Comparison of ENCODE assay signal across 8 cellular contexts in the genomic region with DNA sequence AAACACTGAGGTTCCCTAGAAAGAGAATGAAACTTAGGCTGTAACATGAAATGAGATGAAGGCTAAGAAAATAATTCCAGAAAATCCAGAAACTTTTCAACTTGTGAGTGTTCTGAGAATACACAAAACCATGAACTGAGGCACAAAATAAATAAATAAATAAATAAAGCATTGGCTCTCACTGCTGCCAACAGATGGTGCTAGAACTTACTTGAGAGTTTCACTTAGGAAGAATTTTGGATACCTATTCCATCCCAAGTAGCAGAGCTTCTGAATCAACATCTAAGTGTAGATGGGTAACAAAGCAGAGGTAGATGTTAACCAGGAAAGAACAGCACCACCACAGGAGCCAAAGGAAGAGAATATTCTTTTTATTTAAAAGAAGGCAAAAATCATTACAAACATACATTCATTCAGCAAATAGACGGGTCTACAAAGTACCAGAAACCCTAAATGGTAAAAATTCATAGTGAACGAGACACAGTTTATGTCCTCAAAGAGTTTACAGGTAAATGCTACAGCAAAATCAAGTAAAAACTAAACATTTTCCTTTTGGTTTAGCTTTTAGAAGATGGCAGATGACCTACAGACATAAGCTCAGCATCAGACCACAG. TPM values are rescaled to one million over a fixed set of nuclear protein-coding genes. Genes with fewer than 3 reads are reported as not detected.
DNase-seq lines count a peak whose midpoint lies in the region; ATAC-seq and TF ChIP-seq lines count a peak whose summit lies in the region.

No MANE protein-coding gene starts in this region.

- H3K56ac ChIP-seq in mesendoderm (ENCODE audit: low read length), result no peak overlapping the region

- H3K18ac ChIP-seq in mesendoderm (ENCODE audit: low read length), result no peak overlapping the region

- H2BK15ac ChIP-seq in mesendoderm (replicated peaks; ENCODE audit: low read depth), result no peak overlapping the region

- no peak overlapping the region for H2BK120ac ChIP-seq in mesendoderm (ENCODE audit: low read depth, low read length)

- H3K27me3 ChIP-seq in KMS-11 (ENCODE audit: insufficient read depth, low read depth) (no peaks in the 10 kb centered on the region), mesendoderm (ENCODE audit: insufficient read depth, low read length, poor library complexity) (no peaks in the 10 kb centered on the region)

- no peak overlapping the region for H3K4me2 ChIP-seq in KMS-11
- no peak overlapping the region for H3K4me2 ChIP-seq in mesendoderm (ENCODE audit: low read length)

- no CpG with 5 or more reads among the region's 2 CpGs for WGBS in mesendoderm (ENCODE audit: extremely low coverage, insufficient coverage, low lambda C conversion rate)

- DNase-seq in D341Med (ENCODE audit: low spot score), result peak; percentile 24
- DNase-seq in astrocyte of the spinal cord (ENCODE audit: low read depth, low spot score), result no peak
- DNase-seq in mesendoderm, result peak; percentile 56
- no peak for DNase-seq in NCI-H2029 (lab: John Stamatoyannopoulos, UW)
- DNase-seq in NCI-H446 treated with DMSO at 0.1 percent for 48 hours (lab: John Stamatoyannopoulos, UW), result no peak

- H3K27ac ChIP-seq in KMS-11 (no peak overlapping the region), mesendoderm (ENCODE audit: low read depth, low read length) (no peak overlapping the region)

- no peak overlapping the region for H3K4ac ChIP-seq in mesendoderm (ENCODE audit: low read depth, low read length)

- H2BK5ac ChIP-seq in mesendoderm (ENCODE audit: low read length), result no peak overlapping the region

- in situ Hi-C loops in astrocyte of the spinal cord (cut with HindIII; ENCODE audit: low sequenced_read_pairs), result no loop called here

- no peak overlapping the region for H2AFZ ChIP-seq in KMS-11 (ENCODE audit: low read depth)

- no peak overlapping the region for H4K8ac ChIP-seq in mesendoderm (ENCODE audit: low read depth, low read length)

- no peak overlapping the region for H2AK5ac ChIP-seq in mesendoderm (ENCODE audit: low read length)

- ATAC-seq in HG03521 (IDR thresholded peaks at IDR 0.05; ENCODE audit: unreplicated experiment) (no peak), GM21367 (IDR thresholded peaks at IDR 0.05; ENCODE audit: unreplicated experiment) (no peak)

- H3K9ac ChIP-seq in KMS-11 (no peak overlapping the region), mesendoderm (ENCODE audit: low read length) (no peak overlapping the region)

- H4K20me1 ChIP-seq in KMS-11 (ENCODE audit: insufficient read depth), result no peaks in the 10 kb centered on the region

- H3K79me1 ChIP-seq in mesendoderm (ENCODE audit: low read length), result no peaks in the 10 kb centered on the region

- H3K36me3 ChIP-seq in KMS-11 (ENCODE audit: insufficient read depth) (no peaks in the 10 kb centered on the region), mesendoderm (ENCODE audit: control insufficient read depth, insufficient read depth, low read length) (no peaks in the 10 kb centered on the region)

- H4K5ac ChIP-seq in mesendoderm (ENCODE audit: low read length), result no peak overlapping the region

- H3K79me2 ChIP-seq in KMS-11 (ENCODE audit: insufficient read depth, low read depth), result no peaks in the 10 kb centered on the region
- H3K79me2 ChIP-seq in mesendoderm (ENCODE audit: control insufficient read depth, insufficient read depth, low read length), result no peaks in the 10 kb centered on the region

- H3K4me3 ChIP-seq in KMS-11 (IDR thresholded peaks at IDR 0.05; ENCODE audit: insufficient read depth, low read depth, low read length) (no peak overlapping the region), astrocyte of the spinal cord (ENCODE audit: low read depth, low read length) (no peak overlapping the region), mesendoderm (ENCODE audit: low read length) (no peak overlapping the region)

- TF ChIP-seq CTCF in KMS-11 (conservative IDR thresholded peaks at IDR 0.05; ENCODE audit: low read depth, low read length) (0 out of 2 replicates have a peak, but pooled peaks have one; percentile 28), astrocyte of the spinal cord (IDR thresholded peaks at IDR 0.05; ENCODE audit: low read depth, low read length) (peak; percentile 47)

- H3K4me1 ChIP-seq in KMS-11 (ENCODE audit: low read depth, poor library complexity, severe bottlenecking), result no peaks in the 10 kb centered on the region
- peaks cover 2% of the 10 kb centered on the region for H3K4me1 ChIP-seq in mesendoderm (ENCODE audit: control insufficient read depth, low read depth, low read length)

- H3K23ac ChIP-seq in mesendoderm (ENCODE audit: low read length), result no peak overlapping the region

RNA-seq across cellular contexts. Expression of a gene that starts 16.7 kb away (rescaled TPM):
- polyA plus RNA-seq in mesendoderm (2013, experiment 1 of 2), result 5.5 TPM
- polyA plus RNA-seq in mesendoderm (2013, experiment 2 of 2), result 5.1 TPM

Comparison
In these comparisons a context has a peak if more than half of its experiments do, and no peak if none do; other contexts are left out.
1. DNase-seq: peak in D341Med (single experiment) and mesendoderm (single experiment); none in astrocyte of the spinal cord (single experiment), NCI-H2029 (single experiment) and NCI-H446 treated with DMSO at 0.1 percent for 48 hours (single experiment).